Comparison of ENCODE assay signal across 19 cellular contexts in genomic region chr11:67652965-67653845, GRCh38. TPM values are rescaled to one million over a fixed set of nuclear protein-coding genes. Genes with fewer than 3 reads are reported as not detected.
DNase-seq lines count a peak whose midpoint lies in the region; ATAC-seq and TF ChIP-seq lines count a peak whose summit lies in the region.
"Had no signal": no experiment of that assay in that cellular context is flagged by ENCODE, and none has a peak within 500 bp of the region (broad histone marks: within the 10 kb centered on the region; RNA-seq: fewer than 3 reads in every experiment).

No MANE protein-coding gene starts in this region.

- TF ChIP-seq CTCF in chondrocyte (IDR thresholded peaks at IDR 0.05), result no peak
- TF ChIP-seq CTCF in neural crest cell (conservative IDR thresholded peaks at IDR 0.05), result no peak
- no peak for TF ChIP-seq CTCF in upper lobe of right lung (IDR thresholded peaks at IDR 0.05)

- H3K27ac Mint-ChIP-seq in chondrocyte (ENCODE audit: unreplicated experiment) (no peak overlapping the region), neural crest cell (ENCODE audit: unreplicated experiment) (peak overlapping the region; percentile 0)
- H3K27ac Mint-ChIP-seq in stimulated activated effector memory CD8-positive, alpha-beta T cell treated with anti-CD3 and anti-CD28 coated beads, Interleukin-12 subunit alpha, Interleukin-12 subunit beta, amount 100 ng/mL, for 72 hours, result no peak overlapping the region
- H3K27ac Mint-ChIP-seq: CD8-positive, alpha-beta T cell had no signal

- H3K4me1 ChIP-seq in upper lobe of right lung, result no peaks in the 10 kb centered on the region

- DNase-seq in activated effector memory CD4-positive, alpha-beta T cell treated with anti-CD3 and anti-CD28 coated beads, Interleukin-2, amount 50 U/mL, for 16 hours, result peak; percentile 50
- no peak for DNase-seq in activated effector memory CD4-positive, alpha-beta T cell treated with Interleukin-2 at 50 U/mL for 16 hours
- DNase-seq in chondrocyte (ENCODE audit: low spot score) (peak; percentile 30), neural crest cell (ENCODE audit: low read depth, low spot score) (no peak), upper lobe of right lung (peak; percentile 11), NCI-H146 treated with DMSO at 0.1 percent for 48 hours (lab: John Stamatoyannopoulos, UW; ENCODE audit: unreplicated experiment) (no peak)
- no peak for DNase-seq in stimulated activated effector memory CD8-positive, alpha-beta T cell treated with anti-CD3 and anti-CD28 coated beads, Interleukin-12 subunit alpha, Interleukin-12 subunit beta, amount 100 ng/mL, for 72 hours (ENCODE audit: low spot score in 2 of 2)
- DNase-seq: CD8-positive, alpha-beta T cell; NCI-H1436; NCI-H2081; NCI-H748 treated with DMSO at 0.1 percent for 48 hours had no signal

- H3K36me3 ChIP-seq in upper lobe of right lung, result no peaks in the 10 kb centered on the region
- H3K36me3 ChIP-seq: BLaER1 had no signal

- H3K36me3 Mint-ChIP-seq in chondrocyte (ENCODE audit: low read depth), result no peaks in the 10 kb centered on the region
- peaks cover 4% of the 10 kb centered on the region for H3K36me3 Mint-ChIP-seq in neural crest cell (ENCODE audit: low read depth)
- H3K36me3 Mint-ChIP-seq in stimulated activated effector memory CD8-positive, alpha-beta T cell treated with anti-CD3 and anti-CD28 coated beads, Interleukin-12 subunit alpha, Interleukin-12 subunit beta, amount 100 ng/mL, for 72 hours, result no peaks in the 10 kb centered on the region
- H3K36me3 Mint-ChIP-seq: CD8-positive, alpha-beta T cell; IgD-negative memory B cell had no signal

- H3K4me3 ChIP-seq in upper lobe of right lung, result no peak overlapping the region
- H3K4me3 ChIP-seq: BLaER1 had no signal

- ATAC-seq in upper lobe of right lung (no peak), HG02840 (IDR thresholded peaks at IDR 0.05; ENCODE audit: low FRiP score, unreplicated experiment) (no peak)
- ATAC-seq in stimulated activated effector memory CD8-positive, alpha-beta T cell treated with anti-CD3 and anti-CD28 coated beads, Interleukin-12 subunit alpha, Interleukin-12 subunit beta, amount 100 ng/mL, for 72 hours, result no peak
- ATAC-seq: CD8-positive, alpha-beta T cell had no signal

- no peak overlapping the region for H3K27ac ChIP-seq in upper lobe of right lung
- H3K27ac ChIP-seq: BLaER1 had no signal

- H3K4me1 Mint-ChIP-seq in chondrocyte (ENCODE audit: low read depth) (no peaks in the 10 kb centered on the region), neural crest cell (peaks cover 14% of the 10 kb centered on the region)
- H3K4me1 Mint-ChIP-seq in stimulated activated effector memory CD8-positive, alpha-beta T cell treated with anti-CD3 and anti-CD28 coated beads, Interleukin-12 subunit alpha, Interleukin-12 subunit beta, amount 100 ng/mL, for 72 hours, result peaks cover 31% of the 10 kb centered on the region

- H3K9me3 ChIP-seq in upper lobe of right lung, result no peaks in the 10 kb centered on the region

- H3K9me3 Mint-ChIP-seq in chondrocyte (ENCODE audit: low read depth) (peaks cover 4% of the 10 kb centered on the region), neural crest cell (peaks cover 2% of the 10 kb centered on the region)
- no peaks in the 10 kb centered on the region for H3K9me3 Mint-ChIP-seq in stimulated activated effector memory CD8-positive, alpha-beta T cell treated with anti-CD3 and anti-CD28 coated beads, Interleukin-12 subunit alpha, Interleukin-12 subunit beta, amount 100 ng/mL, for 72 hours
- H3K9me3 Mint-ChIP-seq: CD8-positive, alpha-beta T cell had no signal

- H3K27me3 Mint-ChIP-seq in chondrocyte (ENCODE audit: low read depth) (peaks cover 13% of the 10 kb centered on the region), neural crest cell (ENCODE audit: low read depth) (no peaks in the 10 kb centered on the region)
- H3K27me3 Mint-ChIP-seq: IgD-negative memory B cell had no signal

- H3K27me3 ChIP-seq in upper lobe of right lung, result no peaks in the 10 kb centered on the region
- H3K27me3 ChIP-seq: BLaER1 had no signal

- intact Hi-C loops in upper lobe of right lung (cut with DNase I), result no loop called here

- H3K4me3 Mint-ChIP-seq in chondrocyte (ENCODE audit: unreplicated experiment) (no peak overlapping the region), neural crest cell (no peak overlapping the region)
- no peak overlapping the region for H3K4me3 Mint-ChIP-seq in stimulated activated effector memory CD8-positive, alpha-beta T cell treated with anti-CD3 and anti-CD28 coated beads, Interleukin-12 subunit alpha, Interleukin-12 subunit beta, amount 100 ng/mL, for 72 hours
- H3K4me3 Mint-ChIP-seq: CD8-positive, alpha-beta T cell had no signal

RNA-seq across cellular contexts. Expression of gene ACY3, which starts 2.7 kb away (rescaled TPM):
- not detected in 3 replicates for total RNA-seq in chondrocyte
- total RNA-seq in neural crest cell, result not detected in 2 replicates
- 0.32 TPM for total RNA-seq in upper lobe of right lung
- total RNA-seq: CD8-positive, alpha-beta T cell; H7; HT1080; NCI-H460; PC-3 had no signal

RNA-seq across cellular contexts. Expression of gene TBX10, which starts 13.6 kb away (rescaled TPM):
- not detected in 3 replicates for total RNA-seq in chondrocyte
- not detected in 2 replicates for total RNA-seq in neural crest cell
- not detected for total RNA-seq in upper lobe of right lung
- total RNA-seq: A172; CD8-positive, alpha-beta T cell; H7; HT1080; NCI-H460; PC-3 had no signal

RNA-seq across cellular contexts. Expression of gene ALDH3B2, which starts 21.2 kb away (rescaled TPM):
- total RNA-seq in chondrocyte, result not detected in 3 replicates
- total RNA-seq in neural crest cell, result not detected in 2 replicates
- total RNA-seq in upper lobe of right lung, result 1.3 TPM
- total RNA-seq: A172; CD8-positive, alpha-beta T cell; H7; HT1080; NCI-H460; PC-3 had no signal

RNA-seq across cellular contexts. Expression of gene NUDT8, which starts 23.5 kb away (rescaled TPM):
- 8.4 to 12.6 TPM (median 11.3 TPM) in 3 replicates for total RNA-seq in chondrocyte
- 11.0 and 13.9 TPM in 2 replicates for total RNA-seq in neural crest cell
- total RNA-seq in upper lobe of right lung, result 12.2 TPM

RNA-seq across cellular contexts. Expression of gene NDUFV1, which starts 46.5 kb away (rescaled TPM):
- 119 to 151 TPM (median 121 TPM) in 3 replicates for total RNA-seq in chondrocyte
- 182 and 191 TPM in 2 replicates for total RNA-seq in neural crest cell
- total RNA-seq in upper lobe of right lung, result 141 TPM

Comparison
In these comparisons a context has a peak if more than half of its experiments do, and no peak if none do; other contexts are left out.
1. DNase-seq: peak in activated effector memory CD4-positive, alpha-beta T cell treated with anti-CD3 and anti-CD28 coated beads, Interleukin-2, amount 50 U/mL, for 16 hours (single experiment), chondrocyte (single experiment) and upper lobe of right lung (single experiment); none in activated effector memory CD4-positive, alpha-beta T cell treated with Interleukin-2 at 50 U/mL for 16 hours (single experiment), neural crest cell (single experiment), NCI-H146 treated with DMSO at 0.1 percent for 48 hours (single experiment) and stimulated activated effector memory CD8-positive, alpha-beta T cell treated with anti-CD3 and anti-CD28 coated beads, Interleukin-12 subunit alpha, Interleukin-12 subunit beta, amount 100 ng/mL, for 72 hours (0 of 2).